ENCODE assay signal across 8 cellular contexts in the genomic region with DNA sequence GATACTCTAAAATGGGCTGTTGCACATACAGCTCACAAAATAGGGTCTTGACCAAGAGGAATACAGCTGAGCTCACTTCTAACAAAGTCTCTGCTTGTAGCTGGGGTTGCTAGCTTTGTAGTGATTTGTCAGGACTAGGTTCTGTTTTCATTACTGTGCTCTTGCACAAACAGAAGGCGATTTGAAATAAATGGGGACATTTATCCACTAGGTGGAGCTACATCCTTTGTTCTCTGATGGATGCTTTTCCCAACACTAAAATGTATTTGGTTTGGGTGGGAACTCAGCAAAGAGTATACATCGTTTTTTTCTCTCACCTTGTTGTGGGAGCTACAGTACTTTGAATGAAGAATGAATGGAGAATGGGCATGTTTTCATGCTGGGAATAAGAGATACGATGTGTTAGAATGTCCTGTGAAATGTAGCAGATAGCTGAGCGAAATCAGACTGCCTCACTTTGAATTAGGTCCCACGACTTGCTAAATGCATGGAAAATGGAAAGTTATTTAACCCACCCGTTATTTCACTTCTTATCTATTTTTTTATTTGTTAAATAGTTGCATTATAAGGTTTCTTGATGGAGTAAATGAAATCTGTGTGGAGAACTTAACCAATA.
DNase-seq lines count a peak whose midpoint lies in the region; ATAC-seq, FAIRE-seq and TF ChIP-seq lines count a peak whose summit lies in the region.

No MANE protein-coding gene starts in this region.

- no peak overlapping the region for H3K27ac ChIP-seq in foreskin keratinocyte

- ATAC-seq in SK-N-SH treated with all-trans-retinoic acid at 6 μM for 48 hours (peak; percentile 82), foreskin keratinocyte (peak; percentile 68)

- no peak overlapping the region for H3K4me3 ChIP-seq in GM06990 (replicated peaks; ENCODE audit: low read depth, low read length)

- no peaks in the 10 kb centered on the region for H3K36me3 ChIP-seq in GM06990 (ENCODE audit: control insufficient read depth, insufficient read depth, low read length)

- H3K27me3 ChIP-seq in GM06990 (replicated peaks; ENCODE audit: control insufficient read depth, insufficient read depth, low read length) = no peaks in the 10 kb centered on the region
- H3K27me3 ChIP-seq in foreskin keratinocyte = no peaks in the 10 kb centered on the region

- no peak for TF ChIP-seq POLR2A in H54 (IDR thresholded peaks at IDR 0.05; ENCODE audit: low read depth, low read length)

- DNase-seq in GM06990 (ENCODE audit: extremely low read depth, insufficient read length) (no peak), H54 (ENCODE audit: insufficient read length, low spot score) (peak; percentile 1), NCI-H1105 (lab: John Stamatoyannopoulos, UW) (peak; percentile 68), foreskin keratinocyte (peak; percentile 2 to 49), pulmonary artery endothelial cell (ENCODE audit: low read depth, low spot score) (peak; percentile 5), NK-92 (lab: John Stamatoyannopoulos, UW; ENCODE audit: unreplicated experiment) (no peak), COLO668 (lab: John Stamatoyannopoulos, UW; ENCODE audit: unreplicated experiment) (no peak)

- H3K4me1 ChIP-seq in foreskin keratinocyte = no peaks in the 10 kb centered on the region

- FAIRE-seq in H54 (lab: Jason Lieb, UNC) = peak; percentile 67

- TF ChIP-seq CTCF in GM06990 (IDR thresholded peaks at IDR 0.05; ENCODE audit: insufficient read depth, low read length, poor library complexity, severe bottlenecking) (peak; percentile 61), foreskin keratinocyte (conservative IDR thresholded peaks at IDR 0.05) (peak; percentile 77)

TF ChIP-seq in SK-N-SH treated with all-trans-retinoic acid at 6 μM for 48 hours, 23 proteins besides CTCF, POLR2A, EP300 and RAD21:
- TF ChIP-seq CSDC2 (CRISPR knock-in tag; IDR thresholded peaks at IDR 0.05) (no peak), RARB (CRISPR knock-in tag; IDR thresholded peaks at IDR 0.05) (no peak), ZC3H10 (CRISPR knock-in tag; IDR thresholded peaks at IDR 0.05) (no peak), TOX (CRISPR knock-in tag; IDR thresholded peaks at IDR 0.05; ENCODE audit: borderline replicate concordance) (no peak), ZNF8 (CRISPR knock-in tag; IDR thresholded peaks at IDR 0.05) (no peak), BACH2 (CRISPR knock-in tag; IDR thresholded peaks at IDR 0.05; ENCODE audit: borderline replicate concordance) (no peak), ZNF70 (CRISPR knock-in tag; IDR thresholded peaks at IDR 0.05) (no peak), PPARA (CRISPR knock-in tag; IDR thresholded peaks at IDR 0.05; ENCODE audit: borderline replicate concordance) (no peak), ARNTL (CRISPR knock-in tag; IDR thresholded peaks at IDR 0.05; ENCODE audit: borderline replicate concordance, low read depth) (no peak), TCF4 (CRISPR knock-in tag; IDR thresholded peaks at IDR 0.05; ENCODE audit: borderline replicate concordance) (no peak)
- TF ChIP-seq, protein P1, sequence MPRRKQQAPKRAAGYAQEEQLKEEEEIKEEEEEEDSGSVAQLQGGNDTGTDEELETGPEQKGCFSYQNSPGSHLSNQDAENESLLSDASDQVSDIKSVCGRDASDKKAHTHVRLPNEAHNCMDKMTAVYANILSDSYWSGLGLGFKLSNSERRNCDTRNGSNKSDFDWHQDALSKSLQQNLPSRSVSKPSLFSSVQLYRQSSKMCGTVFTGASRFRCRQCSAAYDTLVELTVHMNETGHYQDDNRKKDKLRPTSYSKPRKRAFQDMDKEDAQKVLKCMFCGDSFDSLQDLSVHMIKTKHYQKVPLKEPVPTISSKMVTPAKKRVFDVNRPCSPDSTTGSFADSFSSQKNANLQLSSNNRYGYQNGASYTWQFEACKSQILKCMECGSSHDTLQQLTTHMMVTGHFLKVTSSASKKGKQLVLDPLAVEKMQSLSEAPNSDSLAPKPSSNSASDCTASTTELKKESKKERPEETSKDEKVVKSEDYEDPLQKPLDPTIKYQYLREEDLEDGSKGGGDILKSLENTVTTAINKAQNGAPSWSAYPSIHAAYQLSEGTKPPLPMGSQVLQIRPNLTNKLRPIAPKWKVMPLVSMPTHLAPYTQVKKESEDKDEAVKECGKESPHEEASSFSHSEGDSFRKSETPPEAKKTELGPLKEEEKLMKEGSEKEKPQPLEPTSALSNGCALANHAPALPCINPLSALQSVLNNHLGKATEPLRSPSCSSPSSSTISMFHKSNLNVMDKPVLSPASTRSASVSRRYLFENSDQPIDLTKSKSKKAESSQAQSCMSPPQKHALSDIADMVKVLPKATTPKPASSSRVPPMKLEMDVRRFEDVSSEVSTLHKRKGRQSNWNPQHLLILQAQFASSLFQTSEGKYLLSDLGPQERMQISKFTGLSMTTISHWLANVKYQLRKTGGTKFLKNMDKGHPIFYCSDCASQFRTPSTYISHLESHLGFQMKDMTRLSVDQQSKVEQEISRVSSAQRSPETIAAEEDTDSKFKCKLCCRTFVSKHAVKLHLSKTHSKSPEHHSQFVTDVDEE (CRISPR knock-in tag; IDR thresholded peaks at IDR 0.05) = no peak
- TF ChIP-seq, protein P2, sequence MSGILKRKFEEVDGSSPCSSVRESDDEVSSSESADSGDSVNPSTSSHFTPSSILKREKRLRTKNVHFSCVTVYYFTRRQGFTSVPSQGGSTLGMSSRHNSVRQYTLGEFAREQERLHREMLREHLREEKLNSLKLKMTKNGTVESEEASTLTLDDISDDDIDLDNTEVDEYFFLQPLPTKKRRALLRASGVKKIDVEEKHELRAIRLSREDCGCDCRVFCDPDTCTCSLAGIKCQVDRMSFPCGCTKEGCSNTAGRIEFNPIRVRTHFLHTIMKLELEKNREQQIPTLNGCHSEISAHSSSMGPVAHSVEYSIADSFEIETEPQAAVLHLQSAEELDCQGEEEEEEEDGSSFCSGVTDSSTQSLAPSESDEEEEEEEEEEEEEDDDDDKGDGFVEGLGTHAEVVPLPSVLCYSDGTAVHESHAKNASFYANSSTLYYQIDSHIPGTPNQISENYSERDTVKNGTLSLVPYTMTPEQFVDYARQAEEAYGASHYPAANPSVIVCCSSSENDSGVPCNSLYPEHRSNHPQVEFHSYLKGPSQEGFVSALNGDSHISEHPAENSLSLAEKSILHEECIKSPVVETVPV (CRISPR knock-in tag; IDR thresholded peaks at IDR 0.05) = no peak

Comparison
In these comparisons a context has a peak if more than half of its experiments do, and no peak if none do; other contexts are left out.
1. DNase-seq: peak in H54 (single experiment), NCI-H1105 (single experiment), foreskin keratinocyte (2 of 2) and pulmonary artery endothelial cell (single experiment); none in GM06990 (single experiment), NK-92 (single experiment) and COLO668 (single experiment).